Comparison of ENCODE assay signal across 8 cellular contexts in genomic region chr15:89690276-89691218, GRCh38. TPM values are rescaled to one million over a fixed set of nuclear protein-coding genes. Genes with fewer than 3 reads are reported as not detected.
DNase-seq lines count a peak whose midpoint lies in the region; ATAC-seq and TF ChIP-seq lines count a peak whose summit lies in the region.

Gene PEX11A, minus strand, starts transcription at chr15:89690754. Its CDS starts 122 bp downstream, at chr15:89690632.
Gene WDR93, plus strand, starts transcription at chr15:89690811. Its CDS starts 10,936 bp downstream, at chr15:89701747.

- no peaks in the 10 kb centered on the region for H3K4me1 ChIP-seq in endocrine pancreas (ENCODE audit: control insufficient read depth, insufficient read depth, low read length)
- H3K4me1 ChIP-seq in mesodermal cell (ENCODE audit: control insufficient read depth, insufficient read depth, low read length, poor library complexity, severe bottlenecking): no peaks in the 10 kb centered on the region

- peak; percentile 30 for DNase-seq in NCI-H82 treated with DMSO at 0.1 percent for 48 hours (lab: John Stamatoyannopoulos, UW; ENCODE audit: unreplicated experiment)
- DNase-seq in activated CD8-positive, alpha-beta memory T cell treated with anti-CD3 and anti-CD28 coated beads for 48 hours (ENCODE audit: low read depth in 2 of 3, low spot score in 2 of 3): peak; percentile 43 to 62 (median 46)
- DNase-seq in stimulated activated CD8-positive, alpha-beta memory T cell treated with anti-CD3 and anti-CD28 coated beads, Interleukin-12 subunit alpha, Interleukin-12 subunit beta, amount 100 ng/mL, for 4 hours (ENCODE audit: low read depth): peak; percentile 55

- peak within 1 kb of the TSS; percentile 80 for H3K4me3 ChIP-seq in endocrine pancreas (ENCODE audit: control insufficient read depth, insufficient read depth, low read length)
- peak within 1 kb of the TSS; percentile 56 for H3K4me3 ChIP-seq in mesodermal cell (ENCODE audit: extremely low read depth, insufficient read depth, low read length, poor library complexity, severe bottlenecking)

- peak within 1 kb of the TSS; percentile 56 for H3K27ac ChIP-seq in C4-2B
- no peak within 1 kb of the TSS for H3K27ac ChIP-seq in mesodermal cell (ENCODE audit: low read depth, low read length, severe bottlenecking)

- H3K9me3 ChIP-seq in endocrine pancreas (ENCODE audit: control insufficient read depth, low read length) (no peaks in the 10 kb centered on the region), mesodermal cell (ENCODE audit: control insufficient read depth, low read length) (no peaks in the 10 kb centered on the region)

- no peaks in the 10 kb centered on the region for H3K27me3 ChIP-seq in endocrine pancreas (ENCODE audit: control insufficient read depth, insufficient read depth, low read length)

- no peak for TF ChIP-seq CTCF in C4-2B (conservative IDR thresholded peaks at IDR 0.05)

- H3K36me3 ChIP-seq in endocrine pancreas (ENCODE audit: control insufficient read depth, insufficient read depth, low read length) (no peaks in the 10 kb centered on the region), mesodermal cell (ENCODE audit: control insufficient read depth, insufficient read depth, low read length) (no peaks in the 10 kb centered on the region)

- ATAC-seq in GM19351 (IDR thresholded peaks at IDR 0.05; ENCODE audit: unreplicated experiment): peak; percentile 95
- peak; percentile 98 for ATAC-seq in HG03460 (IDR thresholded peaks at IDR 0.05; ENCODE audit: unreplicated experiment)

- peak within 1 kb of the TSS; percentile 88 for H3K9ac ChIP-seq in endocrine pancreas (ENCODE audit: control insufficient read depth, insufficient read depth, low read length)

- WGBS in mesodermal cell (ENCODE audit: insufficient coverage in 2 of 2), 2 experiments: 19 to 22% methylated on average over 37 to 42 of the region's 60 CpGs

RNA-seq across cellular contexts. Expression of gene PEX11A, which starts in this region (rescaled TPM):
- polyA plus RNA-seq in mesodermal cell (2013, experiment 1 of 2): 3.2 TPM
- polyA plus RNA-seq in mesodermal cell (2013, experiment 2 of 2): 3.8 TPM

RNA-seq across cellular contexts. Expression of gene WDR93, which starts in this region (rescaled TPM):
- not detected for polyA plus RNA-seq in mesodermal cell (2013, experiment 1 of 2)
- polyA plus RNA-seq in mesodermal cell (2013, experiment 2 of 2): not detected
